13 cellular contexts compared by ENCODE assay signal in the genomic region with DNA sequence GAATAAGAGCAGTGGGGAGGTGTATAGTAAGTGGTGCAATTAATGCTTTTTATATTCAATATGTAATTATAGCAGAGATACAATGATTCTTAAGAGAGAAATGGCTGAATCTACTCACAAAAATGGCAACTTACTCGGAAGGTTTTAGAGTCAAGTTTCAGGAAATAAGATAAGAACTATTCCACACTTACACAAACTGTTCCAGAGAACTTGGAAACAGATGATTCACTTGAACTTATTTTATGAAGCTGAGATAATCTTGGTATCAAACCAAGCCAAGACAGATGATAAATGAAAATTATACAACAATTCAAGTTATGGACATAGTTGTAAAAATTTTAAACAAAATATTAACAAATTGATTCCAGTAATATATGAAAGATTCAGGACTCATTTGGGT.
"Had no signal": no experiment of that assay in that cellular context is flagged by ENCODE, and none has a peak within 500 bp of the region (broad histone marks: within the 10 kb centered on the region; RNA-seq: fewer than 3 reads in every experiment).

No MANE protein-coding gene starts in this region.

- H3K27ac Mint-ChIP-seq: activated CD4-positive, alpha-beta T cell treated with anti-CD3 and anti-CD28 coated beads, Interleukin-2, amount 10 ng/mL, durations not matched to agents 24 days and 14 days; activated CD8-positive, alpha-beta T cell treated with anti-CD3 and anti-CD28 coated beads for 36 hours; activated naive CD4-positive, alpha-beta T cell treated with anti-CD3 and anti-CD28 coated beads for 36 hours; activated T-cell treated with anti-CD3 and anti-CD28 coated beads, Interleukin-2, amount 50 U/mL, for 24 hours; endodermal cell; immature natural killer cell; naive thymus-derived CD8-positive, alpha-beta T cell; T-cell had no signal

- DNase-seq: activated CD4-positive, alpha-beta T cell treated with anti-CD3 and anti-CD28 coated beads, Interleukin-2, amount 10 ng/mL, durations not matched to agents 24 days and 14 days; activated CD8-positive, alpha-beta T cell treated with anti-CD3 and anti-CD28 coated beads for 36 hours; activated naive CD4-positive, alpha-beta T cell treated with anti-CD3 and anti-CD28 coated beads for 36 hours; activated T-cell treated with anti-CD3 and anti-CD28 coated beads, Interleukin-2, amount 50 U/mL, for 24 hours; endodermal cell; immature natural killer cell; left cardiac atrium; mesendoderm; naive thymus-derived CD8-positive, alpha-beta T cell; stimulated activated CD4-positive, alpha-beta T cell treated with anti-CD3 and anti-CD28 coated beads, Interleukin-2, amount 100 ng/mL, for 24 hours; stimulated activated naive CD4-positive, alpha-beta T cell treated with Interleukin-2 at 50 U/mL for 16 hours; substantia nigra; T-cell had no signal

- H3K27me3 Mint-ChIP-seq: activated CD4-positive, alpha-beta T cell treated with anti-CD3 and anti-CD28 coated beads, Interleukin-2, amount 10 ng/mL, durations not matched to agents 24 days and 14 days had no signal

- H3K9me3 Mint-ChIP-seq: activated CD4-positive, alpha-beta T cell treated with anti-CD3 and anti-CD28 coated beads, Interleukin-2, amount 10 ng/mL, durations not matched to agents 24 days and 14 days; activated CD8-positive, alpha-beta T cell treated with anti-CD3 and anti-CD28 coated beads for 36 hours; activated naive CD4-positive, alpha-beta T cell treated with anti-CD3 and anti-CD28 coated beads for 36 hours; activated T-cell treated with anti-CD3 and anti-CD28 coated beads, Interleukin-2, amount 50 U/mL, for 24 hours; T-cell had no signal

- H3K4me1 Mint-ChIP-seq: activated CD4-positive, alpha-beta T cell treated with anti-CD3 and anti-CD28 coated beads, Interleukin-2, amount 10 ng/mL, durations not matched to agents 24 days and 14 days; endodermal cell; immature natural killer cell; naive thymus-derived CD8-positive, alpha-beta T cell; T-cell had no signal

- H3K4me3 Mint-ChIP-seq: activated CD4-positive, alpha-beta T cell treated with anti-CD3 and anti-CD28 coated beads, Interleukin-2, amount 10 ng/mL, durations not matched to agents 24 days and 14 days; activated CD8-positive, alpha-beta T cell treated with anti-CD3 and anti-CD28 coated beads for 36 hours; activated naive CD4-positive, alpha-beta T cell treated with anti-CD3 and anti-CD28 coated beads for 36 hours; activated T-cell treated with anti-CD3 and anti-CD28 coated beads, Interleukin-2, amount 50 U/mL, for 24 hours; endodermal cell; immature natural killer cell; naive thymus-derived CD8-positive, alpha-beta T cell; T-cell had no signal

- H3K36me3 Mint-ChIP-seq: immature natural killer cell; naive thymus-derived CD8-positive, alpha-beta T cell; T-cell had no signal
